In genomic region chr14:28012629-28013415, GRCh38 we compare ENCODE assay signal across 21 cellular contexts.
DNase-seq lines count a peak whose midpoint lies in the region; TF ChIP-seq lines count a peak whose summit lies in the region.
"Had no signal": no experiment of that assay in that cellular context is flagged by ENCODE, and none has a peak within 500 bp of the region (broad histone marks: within the 10 kb centered on the region; RNA-seq: fewer than 3 reads in every experiment).

No MANE protein-coding gene starts in this region.

- no peaks in the 10 kb centered on the region for H3K79me2 ChIP-seq in osteoblast (ENCODE audit: insufficient read depth, low read length)

- no peaks in the 10 kb centered on the region for H3K36me3 ChIP-seq in osteoblast (ENCODE audit: insufficient read depth, low read length)
- H3K36me3 ChIP-seq: prostate gland had no signal

- no peak overlapping the region for H3K4me3 ChIP-seq in LNCaP clone FGC (ENCODE audit: low read depth, low read length)
- H3K4me3 ChIP-seq in osteoblast (ENCODE audit: insufficient read depth, low read length) = no peak overlapping the region
- H3K4me3 ChIP-seq: GM12878, prostate gland, skin epidermis had no signal

- DNase-seq in DMS53 (lab: John Stamatoyannopoulos, UW) (peak; percentile 78), LNCaP clone FGC (ENCODE audit: low read depth) (no peak), UCSD-AML1 (lab: John Stamatoyannopoulos, UW; ENCODE audit: unreplicated experiment) (peak; percentile 4), midbrain (lab: John Stamatoyannopoulos, UW) (peak; percentile 1), osteoblast (ENCODE audit: insufficient read length, low spot score, missing footprints) (no peak), OCI-M2 (lab: John Stamatoyannopoulos, UW; ENCODE audit: unreplicated experiment) (no peak), GM13976 (ENCODE audit: low spot score) (no peak), GM10248 (ENCODE audit: extremely low spot score) (no peak)
- DNase-seq: activated CD4-positive, alpha-beta memory T cell treated with anti-CD3 and anti-CD28 coated beads, Interleukin-2, amount 10 ng/mL, durations not matched to agents 7 days and 5 days; activated gamma-delta T cell treated with Interleukin-2 at 50 U/mL for 16 hours; cortex of kidney; left cardiac atrium; mesenchymal stem cell; naive thymus-derived CD8-positive, alpha-beta T cell; NCI-H1092 treated with DMSO at 0.1 percent for 48 hours; NCI-H2029 treated with DMSO at 0.1 percent for 48 hours; RPMI8226; stimulated activated CD4-positive, alpha-beta T cell treated with anti-CD3 and anti-CD28 coated beads, Interleukin-2, amount 100 ng/mL, for 24 hours had no signal

- in situ Hi-C loops in GM13976 (cut with MboI; ENCODE audit: low sequenced_read_pairs, unreplicated experiment) = no loop called here

- no peaks in the 10 kb centered on the region for H3K27me3 ChIP-seq in osteoblast (ENCODE audit: insufficient read depth, low read length)

- CTCF ChIA-PET in GM10248 (lab: Yijun Ruan, JAX) = interaction anchor here (0.6 kb wide), 1 partner anchor 111 kb away, joined by 3 read pairs; no protein-coding TSS in a partner anchor

- H3K4me2 ChIP-seq in osteoblast (ENCODE audit: insufficient read depth, low read length) = no peak overlapping the region

- H3K27ac ChIP-seq in osteoblast (ENCODE audit: low read depth, low read length) = no peak overlapping the region
- H3K27ac ChIP-seq: prostate gland, skin epidermis had no signal

- H3K4me1 ChIP-seq in osteoblast (ENCODE audit: insufficient read depth, low read length) = no peaks in the 10 kb centered on the region
- H3K4me1 ChIP-seq: prostate gland had no signal

- H3K9me3 ChIP-seq in osteoblast (ENCODE audit: low read depth, low read length) = peaks cover 6% of the 10 kb centered on the region
- H3K9me3 ChIP-seq: prostate gland had no signal

- POLR2A ChIA-PET in GM10248 (lab: Yijun Ruan, JAX) = no interaction called here

- H2AFZ ChIP-seq in osteoblast (ENCODE audit: low read length) = no peak overlapping the region

- peak; percentile 21 for TF ChIP-seq CTCF in LNCaP clone FGC (IDR thresholded peaks at IDR 0.05; ENCODE audit: control insufficient read depth, extremely low read depth, insufficient read depth)
- no peak for TF ChIP-seq CTCF in osteoblast (IDR thresholded peaks at IDR 0.05; ENCODE audit: extremely low read depth, low read depth, low read length)
- TF ChIP-seq CTCF in GM13976 (IDR thresholded peaks at IDR 0.05; ENCODE audit: borderline replicate concordance, control extremely low read depth, extremely low read depth, insufficient read depth, missing control alignments) = no peak
- TF ChIP-seq CTCF in GM10248 (IDR thresholded peaks at IDR 0.05; ENCODE audit: control extremely low read depth, extremely low read depth, low read depth, missing control alignments) = no peak

- no peaks in the 10 kb centered on the region for H4K20me1 ChIP-seq in osteoblast (ENCODE audit: insufficient read depth, low read length)

Comparison
In these comparisons a context has a peak if more than half of its experiments do, and no peak if none do; other contexts are left out.
1. DNase-seq: peak in DMS53 (single experiment), UCSD-AML1 (single experiment) and midbrain (single experiment); none in LNCaP clone FGC (single experiment), osteoblast (single experiment), OCI-M2 (single experiment), GM13976 (single experiment) and GM10248 (single experiment).